Comparison of ENCODE assay signal across 19 cellular contexts in the genomic region with DNA sequence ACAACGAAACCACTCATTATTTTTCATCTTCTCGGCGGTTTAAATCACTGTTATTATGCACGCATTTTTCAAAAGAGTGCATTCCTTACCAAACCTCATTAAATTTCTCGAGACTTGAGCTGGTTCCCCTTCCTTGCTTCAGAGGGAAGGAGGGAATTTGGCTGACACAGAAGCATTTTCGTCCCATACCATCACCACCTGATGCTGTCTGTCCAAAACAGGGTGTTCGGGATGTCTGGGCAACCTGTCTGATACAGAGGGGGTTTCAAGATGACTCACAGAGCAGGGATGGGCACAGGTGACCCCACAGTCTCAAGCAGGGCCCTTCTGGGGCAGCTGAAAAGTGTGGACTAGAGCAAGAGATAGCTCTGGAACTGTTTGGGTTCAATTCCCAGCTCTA.
"Had no signal": no experiment of that assay in that cellular context is flagged by ENCODE, and none has a peak within 500 bp of the region (broad histone marks: within the 10 kb centered on the region; RNA-seq: fewer than 3 reads in every experiment).

No MANE protein-coding gene starts in this region.

- H3K4me1 Mint-ChIP-seq: activated CD4-positive, alpha-beta T cell treated with anti-CD3 and anti-CD28 coated beads for 36 hours; naive thymus-derived CD8-positive, alpha-beta T cell had no signal

- H3K27me3 Mint-ChIP-seq: activated CD4-positive, alpha-beta T cell treated with anti-CD3 and anti-CD28 coated beads for 36 hours had no signal

- H3K9me3 Mint-ChIP-seq: activated B cell treated with CpG ODN at 0.5 μM for 24 hours; activated naive CD4-positive, alpha-beta T cell treated with anti-CD3 and anti-CD28 coated beads for 36 hours; naive thymus-derived CD8-positive, alpha-beta T cell; stimulated activated naive CD8-positive, alpha-beta T cell treated with anti-CD3 and anti-CD28 coated beads, Interleukin-15, Interleukin-2, amounts not matched to agents 100 ng/mL and 50 ng/mL, for 24 hours; T-helper 1 cell treated with Interleukin-12 subunit alpha and Interleukin-12 subunit beta and Interleukin-4 antibody, amounts not matched to agents 30 μg/mL and 1 μg/mL, for 36 hours had no signal

- H3K36me3 Mint-ChIP-seq: naive thymus-derived CD8-positive, alpha-beta T cell had no signal

- H3K36me3 ChIP-seq: cardiac muscle cell, left lung, tibial artery had no signal

- H3K27ac ChIP-seq: body of pancreas, cardiac muscle cell, foreskin keratinocyte, left lung, tibial artery had no signal

- DNase-seq: activated B cell treated with CpG ODN at 0.5 μM for 24 hours; activated CD4-positive, alpha-beta T cell treated with anti-CD3 and anti-CD28 coated beads for 36 hours; activated CD4-positive, alpha-beta T cell treated with anti-CD3 and anti-CD28 coated beads, Interleukin-2, amount 50 U/mL, for 4 hours; activated naive CD4-positive, alpha-beta T cell treated with anti-CD3 and anti-CD28 coated beads for 36 hours; activated T-cell treated with anti-CD3 and anti-CD28 coated beads, Interleukin-2, amount 50 U/mL, for 48 hours; body of pancreas; erythroblast; foreskin keratinocyte; naive thymus-derived CD8-positive, alpha-beta T cell; substantia nigra; T1000; tibial artery had no signal

- H3K4me1 ChIP-seq: body of pancreas, foreskin keratinocyte, left lung, tibial artery had no signal

- H3K4me3 Mint-ChIP-seq: activated B cell treated with CpG ODN at 0.5 μM for 24 hours; activated CD4-positive, alpha-beta T cell treated with anti-CD3 and anti-CD28 coated beads for 36 hours; activated naive CD4-positive, alpha-beta T cell treated with anti-CD3 and anti-CD28 coated beads for 36 hours; naive thymus-derived CD8-positive, alpha-beta T cell; stimulated activated naive CD8-positive, alpha-beta T cell treated with anti-CD3 and anti-CD28 coated beads, Interleukin-15, Interleukin-2, amounts not matched to agents 100 ng/mL and 50 ng/mL, for 24 hours; T-helper 1 cell treated with Interleukin-12 subunit alpha and Interleukin-12 subunit beta and Interleukin-4 antibody, amounts not matched to agents 30 μg/mL and 1 μg/mL, for 36 hours had no signal

- FAIRE-seq: endometrium had no signal

- ATAC-seq: activated CD4-positive, alpha-beta T cell treated with anti-CD3 and anti-CD28 coated beads for 36 hours; body of pancreas; foreskin keratinocyte; left lung; naive thymus-derived CD8-positive, alpha-beta T cell had no signal

- H3K27ac Mint-ChIP-seq: activated B cell treated with CpG ODN at 0.5 μM for 24 hours; activated CD4-positive, alpha-beta T cell treated with anti-CD3 and anti-CD28 coated beads for 36 hours; activated naive CD4-positive, alpha-beta T cell treated with anti-CD3 and anti-CD28 coated beads for 36 hours; progenitor cell of endocrine pancreas; stimulated activated naive CD8-positive, alpha-beta T cell treated with anti-CD3 and anti-CD28 coated beads, Interleukin-15, Interleukin-2, amounts not matched to agents 100 ng/mL and 50 ng/mL, for 24 hours; T-helper 1 cell treated with Interleukin-12 subunit alpha and Interleukin-12 subunit beta and Interleukin-4 antibody, amounts not matched to agents 30 μg/mL and 1 μg/mL, for 36 hours had no signal

- H3K9me3 ChIP-seq: body of pancreas, left lung, tibial artery had no signal

- H3K4me3 ChIP-seq: body of pancreas, cardiac muscle cell, left lung, lung, tibial artery had no signal

- H3K27me3 ChIP-seq: body of pancreas, cardiac muscle cell, foreskin keratinocyte, left lung had no signal
